In genomic region chr2:87485884-87486283, GRCh38 we compare ENCODE assay signal across 8 cellular contexts.
DNase-seq lines count a peak whose midpoint lies in the region; ATAC-seq, FAIRE-seq and TF ChIP-seq lines count a peak whose summit lies in the region.
"Not testable (repeated sequence)": the region's sequence is repeated elsewhere in the genome, so short reads cannot be mapped to it uniquely, and the experiment has no call there.

No MANE protein-coding gene starts in this region.

- H3K27ac ChIP-seq in SU-DHL-6 (ENCODE audit: low read depth, low read length) = peak overlapping the region; percentile 67
- not testable (repeated sequence) for H3K27ac ChIP-seq in K562 (ENCODE audit: extremely low read depth, low read depth, low read length)

- not testable (repeated sequence) for H3K79me2 ChIP-seq in SU-DHL-6 (ENCODE audit: insufficient read depth, low read length)
- H3K79me2 ChIP-seq in K562 (ENCODE audit: control insufficient read depth, insufficient read depth, low read length) = peaks cover 75% of the 10 kb centered on the region

- TF ChIP-seq EP300 in K562 (IDR thresholded peaks at IDR 0.05; ENCODE audit: low read length) = not testable (repeated sequence)

- not testable (repeated sequence) for H3K27me3 Mint-ChIP-seq in stimulated activated memory B cell treated with anti-CD40 and anti-IgM and Interleukin-4, amounts not matched to agents 10 μg/mL and 1 μg/mL and 100 μg/mL, for 72 hours

- H3K4me1 Mint-ChIP-seq in stimulated activated memory B cell treated with anti-CD40 and anti-IgM and Interleukin-4, amounts not matched to agents 10 μg/mL and 1 μg/mL and 100 μg/mL, for 72 hours = peaks cover 17% of the 10 kb centered on the region

- FAIRE-seq in GM12892 (lab: Jason Lieb, UNC) (peak; percentile 60), K562 (lab: Jason Lieb, UNC) (peak; percentile 82)

- not testable (repeated sequence) for TF ChIP-seq CTCF in SU-DHL-6 (IDR thresholded peaks at IDR 0.05; ENCODE audit: insufficient read depth, low read length, poor library complexity, severe bottlenecking); K562 (IDR thresholded peaks at IDR 0.05 in 2 of 3, conservative IDR thresholded peaks at IDR 0.05 in 1 of 3; ENCODE audit: insufficient read depth in 2 of 3, low read depth in 1 of 3, low read length in 3 of 3)

- not testable (repeated sequence) for H2AFZ ChIP-seq in SU-DHL-6 (ENCODE audit: low read depth, low read length, severe bottlenecking); K562 (ENCODE audit: low read depth, low read length)

- peak overlapping the region; percentile 78 for H3K27ac Mint-ChIP-seq in stimulated activated memory B cell treated with anti-CD40 and anti-IgM and Interleukin-4, amounts not matched to agents 10 μg/mL and 1 μg/mL and 100 μg/mL, for 72 hours

- DNase-seq in GM12892 (ENCODE audit: insufficient read length); K562 (ENCODE audit: extremely low read depth in 1 of 4, low spot score in 3 of 4); left lobe of liver (ENCODE audit: low spot score): not testable (repeated sequence)

- no CpG with 5 or more reads among the region's 10 CpGs for WGBS in K562 (ENCODE audit: insufficient coverage, low coverage, missing lambda C conversion rate)

- in situ Hi-C loops in K562 (cut with MboI) = loop anchor here (25.0 kb wide), 1 partner anchor 526 kb away; the partner anchor contains the start of gene RNU2-63P

- TF ChIP-seq POLR2A in GM12892 (IDR thresholded peaks at IDR 0.05; ENCODE audit: low read depth, low read length); K562 (conservative IDR thresholded peaks at IDR 0.05): not testable (repeated sequence)

- POLR2A ChIA-PET in K562 (lab: Yijun Ruan, JAX) = not testable (repeated sequence)

- CTCF ChIA-PET in K562 (lab: Yijun Ruan, JAX; ENCODE audit: low intra/inter-chr PET ratio) = not testable (repeated sequence)

- H3K9me1 ChIP-seq in K562 (ENCODE audit: control insufficient read depth, insufficient read depth, low read length) = not testable (repeated sequence)

- H3K36me3 Mint-ChIP-seq in stimulated activated memory B cell treated with anti-CD40 and anti-IgM and Interleukin-4, amounts not matched to agents 10 μg/mL and 1 μg/mL and 100 μg/mL, for 72 hours = not testable (repeated sequence)

- not testable (repeated sequence) for H3K27me3 ChIP-seq in SU-DHL-6 (ENCODE audit: low read length); K562 (ENCODE audit: control insufficient read depth in 2 of 2, insufficient read depth in 2 of 2, low read length in 2 of 2)

- BruUV-seq in K562 (replicated peaks; lab: Mats Ljungman, UMichigan) = not testable (repeated sequence)

- not testable (repeated sequence) for H4K20me1 ChIP-seq in SU-DHL-6 (ENCODE audit: low read depth, low read length); K562 (replicated peaks; ENCODE audit: control insufficient read depth, insufficient read depth, low read length)

- not testable (repeated sequence) for H3K4me1 ChIP-seq in K562 (replicated peaks in 1 of 2; ENCODE audit: control insufficient read depth in 2 of 2, insufficient read depth in 2 of 2, low read length in 2 of 2)

- H3K36me3 ChIP-seq in SU-DHL-6 (ENCODE audit: low read length); K562 (ENCODE audit: control insufficient read depth, insufficient read depth, low read length): not testable (repeated sequence)

- H3K4me3 ChIP-seq in SU-DHL-6 (ENCODE audit: insufficient read depth, low read length, poor library complexity, severe bottlenecking); K562: not testable (repeated sequence)

- intact Hi-C loops in K562 (cut with micrococcal nuclease) = not testable (repeated sequence)

- not testable (repeated sequence) for H3F3A ChIP-seq in SU-DHL-6 (ENCODE audit: insufficient read depth)

- H3K9me3 ChIP-seq in SU-DHL-6 (ENCODE audit: insufficient read depth, low read length); K562 (replicated peaks; ENCODE audit: control insufficient read depth, insufficient read depth, low read depth, low read length): not testable (repeated sequence)

- ATAC-seq in GM19455 (IDR thresholded peaks at IDR 0.05; ENCODE audit: unreplicated experiment) (peak; percentile 86), HG02763 (IDR thresholded peaks at IDR 0.05; ENCODE audit: unreplicated experiment) (peak; percentile 95), HG03432 (IDR thresholded peaks at IDR 0.05; ENCODE audit: unreplicated experiment) (peak; percentile 96), K562 (peak; percentile 76), left lobe of liver (peak; percentile 97)
- ATAC-seq in stimulated activated memory B cell treated with anti-CD40 and anti-IgM and Interleukin-4, amounts not matched to agents 10 μg/mL and 1 μg/mL and 100 μg/mL, for 72 hours = peak; percentile 97

- H3K9me3 Mint-ChIP-seq in stimulated activated memory B cell treated with anti-CD40 and anti-IgM and Interleukin-4, amounts not matched to agents 10 μg/mL and 1 μg/mL and 100 μg/mL, for 72 hours = not testable (repeated sequence)

- not testable (repeated sequence) for H3K4me3 Mint-ChIP-seq in stimulated activated memory B cell treated with anti-CD40 and anti-IgM and Interleukin-4, amounts not matched to agents 10 μg/mL and 1 μg/mL and 100 μg/mL, for 72 hours

- not testable (repeated sequence) for H3K9ac ChIP-seq in SU-DHL-6 (ENCODE audit: low read length); K562 (ENCODE audit: insufficient read depth in 1 of 2, low read depth in 2 of 2, low read length in 2 of 2)

- H3K4me2 ChIP-seq in SU-DHL-6 (ENCODE audit: low read depth, low read length, poor library complexity, severe bottlenecking) = peak overlapping the region; percentile 36
- H3K4me2 ChIP-seq in K562 (ENCODE audit: insufficient read depth, low read length) = not testable (repeated sequence)

- TF ChIP-seq RAD21 in K562 (CRISPR knock-in tag; conservative IDR thresholded peaks at IDR 0.05 in 1 of 2, IDR thresholded peaks at IDR 0.05 in 1 of 2) = not testable (repeated sequence)

- not testable (repeated sequence) for H3K9me2 ChIP-seq in SU-DHL-6 (replicated peaks; ENCODE audit: insufficient read depth, low read length)
